2 cellular contexts compared by ENCODE assay signal in genomic region chr2:61210332-61210981, GRCh38.
TF ChIP-seq lines count a peak whose summit lies in the region.

No MANE protein-coding gene starts in this region.

TF ChIP-seq in liver, 16 proteins besides CTCF, POLR2A, EP300 and RAD21 (continued from another document):
- no peak for TF ChIP-seq REST (IDR thresholded peaks at IDR 0.05)
- no peak for TF ChIP-seq SP1 (IDR thresholded peaks at IDR 0.05)

TF ChIP-seq in GM23338, 12 proteins besides CTCF, POLR2A, EP300 and RAD21 (continued from another document):
- TF ChIP-seq JUNB (IDR thresholded peaks at IDR 0.05; ENCODE audit: unreplicated experiment) (no peak), ETS1 (IDR thresholded peaks at IDR 0.05) (no peak), REST (IDR thresholded peaks at IDR 0.05; ENCODE audit: unreplicated experiment) (no peak)
